In genomic region chr2:38750011-38750792, GRCh38 we compare ENCODE assay signal across 8 cellular contexts. TPM values are rescaled to one million over a fixed set of nuclear protein-coding genes. Genes with fewer than 3 reads are reported as not detected.
DNase-seq lines count a peak whose midpoint lies in the region; ATAC-seq and TF ChIP-seq lines count a peak whose summit lies in the region.

No MANE protein-coding gene starts in this region.

- H3K4me3 ChIP-seq in epithelial cell of esophagus (ENCODE audit: low read length) (peak overlapping the region; percentile 98), muscle layer of colon (ENCODE audit: low read depth in 1 of 2, low read length in 2 of 2) (peak overlapping the region; percentile 86 to 99)

- H3K27me3 ChIP-seq in muscle layer of colon (ENCODE audit: control insufficient read depth in 1 of 2, insufficient read depth in 2 of 2, low read length in 2 of 2) = no peaks in the 10 kb centered on the region

- H3K9ac ChIP-seq in ES-I3 (ENCODE audit: low read depth, low read length) (peak overlapping the region; percentile 88), muscle layer of colon (ENCODE audit: low read length) (peak overlapping the region; percentile 87)

- peak overlapping the region; percentile 100 for H3K27ac ChIP-seq in muscle layer of colon (ENCODE audit: low read depth, low read length)

- TF ChIP-seq CTCF in epithelial cell of esophagus (IDR thresholded peaks at IDR 0.05; ENCODE audit: insufficient read depth, low read depth, low read length, missing control alignments) = no peak

- ATAC-seq in GM21528 (IDR thresholded peaks at IDR 0.05; ENCODE audit: low FRiP score, unreplicated experiment) = peak; percentile 29

- peak; percentile 35 for DNase-seq in LHCN-M2 (ENCODE audit: low read depth)
- peak; percentile 6 for DNase-seq in activated CD8-positive, alpha-beta memory T cell treated with anti-CD3 and anti-CD28 coated beads, Interleukin-2, amount 50 U/mL, for 24 hours (ENCODE audit: extremely low read depth)
- peak; percentile 66 for DNase-seq in epithelial cell of esophagus (ENCODE audit: low read depth)
- peak; percentile 37 for DNase-seq in stimulated activated naive CD4-positive, alpha-beta T cell treated with Interleukin-2 at 50 U/mL for 16 hours (lab: John Stamatoyannopoulos, UW)
- no peak for DNase-seq in amniotic stem cell (lab: John Stamatoyannopoulos, UW)

- H3K36me3 ChIP-seq in ES-I3 (ENCODE audit: insufficient read depth, low read length) (peaks cover 49% of the 10 kb centered on the region), muscle layer of colon (ENCODE audit: insufficient read depth, low read length) (peaks cover 42% of the 10 kb centered on the region)

- H3K9me3 ChIP-seq in ES-I3 (ENCODE audit: control insufficient read depth, insufficient read depth, low read length) (no peaks in the 10 kb centered on the region), muscle layer of colon (ENCODE audit: low read length) (no peaks in the 10 kb centered on the region)

- H3K4me1 ChIP-seq in ES-I3 (ENCODE audit: insufficient read depth, low read length) = peaks cover 6% of the 10 kb centered on the region; the same call in 1 of the 2 replicates
- peaks cover 44% of the 10 kb centered on the region for H3K4me1 ChIP-seq in muscle layer of colon (ENCODE audit: insufficient read depth, low read length)

RNA-seq across cellular contexts. Expression of gene SRSF7, which starts 1.0 kb away (rescaled TPM):
- 178 and 208 TPM in 2 replicates for total RNA-seq in LHCN-M2 (2014; rRNA removed)
- polyA plus RNA-seq in LHCN-M2 (2012) = 146 TPM

RNA-seq across cellular contexts. Expression of gene GEMIN6, which starts 27.8 kb away (rescaled TPM):
- 14.4 and 14.9 TPM in 2 replicates for total RNA-seq in LHCN-M2 (2014; rRNA removed)
- 15.1 TPM for polyA plus RNA-seq in LHCN-M2 (2012)
